Comparison of ENCODE assay signal across 8 cellular contexts in the genomic region with DNA sequence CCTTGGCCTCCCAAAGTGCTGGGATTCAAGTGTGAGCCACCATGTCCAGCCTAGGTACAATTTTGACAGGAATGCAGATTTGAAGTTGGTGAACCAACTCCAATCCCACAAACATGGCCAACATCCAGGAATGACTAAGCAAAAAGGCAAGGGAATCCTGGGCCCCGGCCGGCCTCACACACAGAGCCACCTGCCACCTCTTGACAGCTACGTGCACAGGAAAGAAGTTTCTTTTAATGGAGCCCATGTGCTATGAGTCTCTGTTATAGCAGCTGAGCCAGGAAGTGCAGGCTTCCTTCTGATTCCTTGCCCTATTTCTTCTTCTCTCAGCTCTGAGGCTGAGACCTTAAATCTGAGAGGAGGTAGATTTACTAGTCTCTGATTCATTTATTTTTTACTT. TPM values are rescaled to one million over a fixed set of nuclear protein-coding genes. Genes with fewer than 3 reads are reported as not detected.
DNase-seq lines count a peak whose midpoint lies in the region; ATAC-seq and TF ChIP-seq lines count a peak whose summit lies in the region.

No MANE protein-coding gene starts in this region.

- H3K4me1 ChIP-seq in skeletal muscle satellite cell (ENCODE audit: control insufficient read depth, insufficient read depth, low read length), result peaks cover 26% of the 10 kb centered on the region
- H3K4me1 ChIP-seq in hepatocyte (ENCODE audit: insufficient read depth), result no peaks in the 10 kb centered on the region

- H3K9me2 ChIP-seq in hepatocyte (replicated peaks; ENCODE audit: insufficient read depth), result no peaks in the 10 kb centered on the region

- peak overlapping the region; percentile 5 for H3K4me2 ChIP-seq in skeletal muscle satellite cell (ENCODE audit: low read length)
- H3K4me2 ChIP-seq in hepatocyte, result no peak overlapping the region

- H3K9ac ChIP-seq in skeletal muscle satellite cell (ENCODE audit: low read depth, low read length), result peak overlapping the region; percentile 13

- peaks cover 2% of the 10 kb centered on the region for H3K27me3 ChIP-seq in skeletal muscle satellite cell (ENCODE audit: control insufficient read depth, insufficient read depth, low read length)
- no peaks in the 10 kb centered on the region for H3K27me3 ChIP-seq in hepatocyte

- no peak for TF ChIP-seq CTCF in hepatocyte (IDR thresholded peaks at IDR 0.05; ENCODE audit: poor library complexity)

- WGBS in hepatocyte (ENCODE audit: low lambda C conversion rate, missing lambda C conversion rate), result 73% methylated on average over 3 of the region's 3 CpGs

- H3K79me2 ChIP-seq in hepatocyte, result no peaks in the 10 kb centered on the region

- H4K20me1 ChIP-seq in hepatocyte (ENCODE audit: insufficient read depth, poor library complexity, severe bottlenecking), result no peaks in the 10 kb centered on the region

- DNase-seq in NCI-H446 treated with DMSO at 0.1 percent for 48 hours (lab: John Stamatoyannopoulos, UW) (peak; percentile 17), hepatocyte (ENCODE audit: low spot score) (no peak), NCI-H1694 treated with DMSO at 0.1 percent for 48 hours (lab: John Stamatoyannopoulos, UW) (no peak), NCI-H1436 (lab: John Stamatoyannopoulos, UW) (no peak), activated gamma-delta T cell treated with Interleukin-2 at 50 U/mL for 16 hours (no peak)

- no peak overlapping the region for H2AFZ ChIP-seq in hepatocyte

- H3K4me3 ChIP-seq in skeletal muscle satellite cell (ENCODE audit: low read length) (no peak overlapping the region), hepatocyte (no peak overlapping the region)

- no peaks in the 10 kb centered on the region for H3K36me3 ChIP-seq in skeletal muscle satellite cell (ENCODE audit: insufficient read depth, low read length)
- H3K36me3 ChIP-seq in hepatocyte (replicated peaks; ENCODE audit: insufficient read depth, low read depth), result no peaks in the 10 kb centered on the region

- no peak overlapping the region for H3K27ac ChIP-seq in hepatocyte

- H3K9me3 ChIP-seq in skeletal muscle satellite cell (replicated peaks; ENCODE audit: low read length) (no peaks in the 10 kb centered on the region), hepatocyte (ENCODE audit: low read depth) (no peaks in the 10 kb centered on the region)

- ATAC-seq in GM21825 (IDR thresholded peaks at IDR 0.05; ENCODE audit: unreplicated experiment) (peak; percentile 22), esophagus mucosa (peak; percentile 22)

RNA-seq across cellular contexts. Expression of a gene that starts 8.8 kb away (rescaled TPM):
- total RNA-seq in esophagus mucosa, result 237 TPM
- not detected in 2 replicates for total RNA-seq in skeletal muscle satellite cell (2012; rRNA removed)
- total RNA-seq in hepatocyte, result 0.52 TPM in 1 of 2 replicates, not detected in the other
- polyA plus RNA-seq in hepatocyte, result 0.68 and 1.6 TPM in 2 replicates

RNA-seq across cellular contexts. Expression of a gene that starts 46.3 kb away (rescaled TPM):
- 1.1 TPM for total RNA-seq in esophagus mucosa
- 0.25 and 1.3 TPM in 2 replicates for total RNA-seq in skeletal muscle satellite cell (2012; rRNA removed)
- total RNA-seq in hepatocyte, result 3.3 and 5.0 TPM in 2 replicates
- polyA plus RNA-seq in hepatocyte, result 3.1 and 4.3 TPM in 2 replicates

Comparison
In these comparisons a context has a peak if more than half of its experiments do, and no peak if none do; other contexts are left out.
1. RNA of a gene that starts 8.8 kb away (total RNA-seq): 237 TPM in esophagus mucosa (single experiment); 0.52 TPM in hepatocyte; every median in the first group is over 100 times any median in the second.